In the genomic region with DNA sequence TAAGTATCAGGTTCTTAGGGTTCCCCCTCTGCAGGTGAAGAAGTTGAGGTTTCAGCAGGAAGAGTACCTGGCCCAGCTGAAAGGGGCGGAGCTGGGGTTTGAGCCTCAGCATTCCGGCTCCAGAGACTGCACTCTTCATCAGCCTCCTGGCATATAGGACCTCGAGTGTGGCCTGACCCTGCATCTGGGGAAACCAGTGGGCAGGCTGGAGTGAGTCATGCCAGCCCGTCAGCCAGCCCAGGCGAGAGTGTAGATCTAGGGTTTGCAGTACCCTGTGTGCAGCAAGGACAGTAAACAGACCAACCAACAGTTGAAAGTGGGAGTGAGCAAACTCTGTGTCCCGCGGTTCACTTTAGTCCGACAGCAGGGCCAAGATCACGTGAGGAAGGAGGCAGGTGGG, we compare ENCODE assay signal across 24 cellular contexts. TPM values are rescaled to one million over a fixed set of nuclear protein-coding genes. Genes with fewer than 3 reads are reported as not detected.
A peak's percentile ranks its signal among the peaks of the same experiment; 100 is the strongest.
DNase-seq lines count a peak whose midpoint lies in the region; ATAC-seq, FAIRE-seq and TF ChIP-seq lines count a peak whose summit lies in the region.
"Had no signal": no experiment of that assay in that cellular context is flagged by ENCODE, and none has a peak within 500 bp of the region (broad histone marks: within the 10 kb centered on the region; RNA-seq: fewer than 3 reads in every experiment).

No MANE protein-coding gene starts in this region.

- WGBS in suprapubic skin = 81% methylated on average over 9 of the region's 9 CpGs
- WGBS in heart right ventricle, 2 donors = 91 to 92% methylated on average over 9 of the region's 9 CpGs

- peaks cover 14% of the 10 kb centered on the region for H3K79me2 ChIP-seq in keratinocyte (ENCODE audit: control insufficient read depth, insufficient read depth, low read length)

- DNase-seq in HT1080 (ENCODE audit: low read depth) (peak; percentile 72), amniotic epithelial cell (ENCODE audit: low read depth) (peak; percentile 79), keratinocyte (ENCODE audit: low read depth, low spot score) (no peak), suprapubic skin (ENCODE audit: low spot score in 2 of 2) (no peak), heart right ventricle (no peak), T-cell (no peak), SW 1271 (lab: John Stamatoyannopoulos, UW) (no peak)
- DNase-seq: activated CD4-positive, alpha-beta T cell treated with anti-CD3 and anti-CD28 coated beads for 36 hours; activated effector memory CD4-positive, alpha-beta T cell treated with anti-CD3 and anti-CD28 coated beads, Interleukin-2, amount 50 U/mL, for 16 hours; brain microvascular endothelial cell; C1 segment of cervical spinal cord; colonic mucosa; DND-41; effector memory CD4-positive, alpha-beta T cell; H9; naive B cell; NCI-H1436 treated with DMSO at 0.1 percent for 48 hours; NCI-H510A treated with DMSO at 0.1 percent for 48 hours; stimulated activated CD4-positive, alpha-beta T cell treated with anti-CD3 and anti-CD28 coated beads, Interleukin-4, amount 100 ng/mL, for 1 hour; stimulated activated naive CD4-positive, alpha-beta T cell had no signal

- TF ChIP-seq CTCF in keratinocyte (optimal IDR thresholded peaks at IDR 0.05 in 1 of 3, IDR thresholded peaks at IDR 0.05 in 1 of 3, conservative IDR thresholded peaks at IDR 0.05 in 1 of 3; ENCODE audit: extremely low read depth in 1 of 3, insufficient read depth in 2 of 3, low read length in 3 of 3) = no peak
- TF ChIP-seq CTCF in suprapubic skin (IDR thresholded peaks at IDR 0.05) = no peak
- no peak for TF ChIP-seq CTCF in heart right ventricle (IDR thresholded peaks at IDR 0.05)

- dilution Hi-C loops in keratinocyte (cut with MboI; ENCODE audit: extremely low pct_ligation_motif_present, low sequenced_read_pairs) = no loop called here

- ATAC-seq in activated CD4-positive, CD25-positive, alpha-beta regulatory T cell treated with anti-CD3 and anti-CD28 coated beads, Interleukin-2, amount 50 U/mL, for 24 hours = no peak
- ATAC-seq in heart right ventricle = no peak
- no peak for ATAC-seq in T-cell (replicated peaks in 1 of 4)
- ATAC-seq: activated CD4-positive, alpha-beta T cell treated with anti-CD3 and anti-CD28 coated beads for 36 hours had no signal

- no peaks in the 10 kb centered on the region for H3K27me3 Mint-ChIP-seq in T-cell
- H3K27me3 Mint-ChIP-seq: activated CD4-positive, alpha-beta T cell treated with anti-CD3 and anti-CD28 coated beads for 36 hours had no signal

- CTCF ChIA-PET in T-cell (lab: Charles Lee) = no interaction called here

- no peak for TF ChIP-seq POLR2A in suprapubic skin (IDR thresholded peaks at IDR 0.05)

- no peaks in the 10 kb centered on the region for H3K36me3 Mint-ChIP-seq in T-cell
- H3K36me3 Mint-ChIP-seq: naive B cell had no signal

- H2AFZ ChIP-seq in keratinocyte (ENCODE audit: control insufficient read depth, low read length) = no peak overlapping the region

- POLR2A ChIA-PET in T-cell (lab: Charles Lee) = no interaction called here

- H3K4me1 ChIP-seq in keratinocyte (ENCODE audit: control insufficient read depth, extremely low read depth, insufficient read depth, low read length) = peaks cover 54% of the 10 kb centered on the region
- H3K4me1 ChIP-seq in suprapubic skin = peaks cover 25% of the 10 kb centered on the region
- peaks cover 0 to 12% (median 0%) of the 10 kb centered on the region in 9 donors for H3K4me1 ChIP-seq in heart right ventricle
- H3K4me1 ChIP-seq: colonic mucosa had no signal

- H3K27me3 ChIP-seq in keratinocyte (ENCODE audit: control insufficient read depth, extremely low read depth, insufficient read depth, low read length) = no peaks in the 10 kb centered on the region
- no peaks in the 10 kb centered on the region for H3K27me3 ChIP-seq in suprapubic skin
- H3K27me3 ChIP-seq in heart right ventricle = peaks cover 0 to 9% (median 0%) of the 10 kb centered on the region in 7 donors
- H3K27me3 ChIP-seq: brain microvascular endothelial cell, colonic mucosa had no signal

- peak overlapping the region; percentile 48 for H3K9ac ChIP-seq in keratinocyte (ENCODE audit: control insufficient read depth, extremely low read depth, insufficient read depth, low read length)

- peaks cover 2% of the 10 kb centered on the region for H4K20me1 ChIP-seq in keratinocyte (ENCODE audit: control insufficient read depth, extremely low read depth, insufficient read depth, low read length)

- H3K4me3 ChIP-seq in keratinocyte (ENCODE audit: control insufficient read depth in 2 of 3, extremely low read depth in 1 of 3, insufficient read depth in 2 of 3, low read depth in 1 of 3, low read length in 3 of 3) (no peak overlapping the region), suprapubic skin (no peak overlapping the region), heart right ventricle (no peak overlapping the region)
- H3K4me3 ChIP-seq: colonic mucosa, thoracic aorta had no signal

- H3K27ac Mint-ChIP-seq in T-cell = no peak overlapping the region
- H3K27ac Mint-ChIP-seq: activated CD4-positive, alpha-beta T cell treated with anti-CD3 and anti-CD28 coated beads for 36 hours; T-helper 1 cell treated with Interleukin-12 subunit alpha and Interleukin-12 subunit beta and Interleukin-4 antibody, amounts not matched to agents 30 μg/mL and 1 μg/mL, for 36 hours had no signal

- FAIRE-seq in keratinocyte (lab: Jason Lieb, UNC) = peak; percentile 89
- FAIRE-seq: GM12891 had no signal

- H3K9me3 ChIP-seq in keratinocyte (ENCODE audit: control insufficient read depth, low read depth, low read length) (no peaks in the 10 kb centered on the region), suprapubic skin (no peaks in the 10 kb centered on the region), heart right ventricle (no peaks in the 10 kb centered on the region)
- H3K9me3 ChIP-seq: colonic mucosa, thoracic aorta had no signal

- no peaks in the 10 kb centered on the region for H3K9me3 Mint-ChIP-seq in T-cell
- H3K9me3 Mint-ChIP-seq: H9; naive B cell; T-helper 1 cell treated with Interleukin-12 subunit alpha and Interleukin-12 subunit beta and Interleukin-4 antibody, amounts not matched to agents 30 μg/mL and 1 μg/mL, for 36 hours had no signal

- H3K9me1 ChIP-seq in keratinocyte (ENCODE audit: control insufficient read depth, extremely low read depth, insufficient read depth, low read length) = no peaks in the 10 kb centered on the region

- H3K36me3 ChIP-seq in keratinocyte (ENCODE audit: control insufficient read depth in 2 of 2, extremely low read depth in 1 of 2, insufficient read depth in 2 of 2, low read length in 2 of 2) = peaks cover 34 to 71% of the 10 kb centered on the region in 2 experiments
- peaks cover 21% of the 10 kb centered on the region for H3K36me3 ChIP-seq in suprapubic skin
- H3K36me3 ChIP-seq in heart right ventricle = no peaks in the 10 kb centered on the region
- H3K36me3 ChIP-seq: thoracic aorta had no signal

- intact Hi-C loops in heart right ventricle (cut with DNase I) = no loop called here

- no peak for TF ChIP-seq EP300 in suprapubic skin (IDR thresholded peaks at IDR 0.05)

- H3K4me1 Mint-ChIP-seq in T-cell = peaks cover 0 to 5% (median 5%) of the 10 kb centered on the region in 3 donors

- peak overlapping the region; percentile 33 for H3K4me2 ChIP-seq in keratinocyte (ENCODE audit: control insufficient read depth, extremely low read depth, insufficient read depth, low read depth, low read length)

- H3K27ac ChIP-seq in keratinocyte (ENCODE audit: control insufficient read depth, insufficient read depth, low read length) (peak overlapping the region; percentile 63), suprapubic skin (peak overlapping the region; percentile 53), heart right ventricle (no peak overlapping the region)
- H3K27ac ChIP-seq: brain microvascular endothelial cell, colonic mucosa, thoracic aorta had no signal

- H3K4me3 Mint-ChIP-seq in T-cell = no peak overlapping the region
- H3K4me3 Mint-ChIP-seq: activated CD4-positive, alpha-beta T cell treated with anti-CD3 and anti-CD28 coated beads for 36 hours; H9; naive B cell; T-helper 1 cell treated with Interleukin-12 subunit alpha and Interleukin-12 subunit beta and Interleukin-4 antibody, amounts not matched to agents 30 μg/mL and 1 μg/mL, for 36 hours had no signal

RNA-seq across cellular contexts. Expression of gene MFSD2A, which starts 14.1 kb away (rescaled TPM):
- total RNA-seq in HT1080 (2014; rRNA removed; shearing (Covaris generic)) = 0.19 and 0.37 TPM in 2 replicates
- polyA plus RNA-seq in HT1080 (2015; cell fraction: cytosol; rRNA removed) = 0.09 TPM in 2 replicates
- 0.39 and 0.56 TPM in 2 replicates for polyA plus RNA-seq in HT1080 (2015; cell fraction: nucleus; rRNA removed)
- polyA plus RNA-seq in keratinocyte (50.1 to 62.5 TPM (median 57.0 TPM) in 3 replicates), heart right ventricle (1 to 10 TPM in 1 of 2 donors, under 1 TPM in 1; 0.15 to 5.6 TPM)
- polyA plus RNA-seq in keratinocyte (2011; ENCODE audit: low read depth) = 12.6 TPM
- polyA plus RNA-seq in keratinocyte (2011; cell fraction: cytosol; rRNA removed) = 27.3 and 32.3 TPM in 2 replicates
- polyA plus RNA-seq in keratinocyte (2011; cell fraction: nucleus; rRNA removed) = 199 and 235 TPM in 2 replicates
- 33.2 and 47.8 TPM in 2 replicates for polyA plus RNA-seq in keratinocyte (2012; ENCODE audit: low replicate concordance)
- 59.1 to 118 TPM (median 79.8 TPM) in 3 replicates for polyA minus RNA-seq in keratinocyte
- 25.9 TPM for polyA minus RNA-seq in keratinocyte (2011; cell fraction: cytosol; rRNA and poly(A)+ RNA removed)
- 60.7 and 73.3 TPM in 2 replicates for polyA minus RNA-seq in keratinocyte (2011; cell fraction: nucleus; rRNA and poly(A)+ RNA removed)
- total RNA-seq in suprapubic skin (100 to 1,000 TPM; 169 to 416 (median 303) TPM), heart right ventricle (1 to 10 TPM in 1 of 10 donors, under 1 TPM in 7, not detected in 2; 0.31 to 1.2 (median 0.45) TPM), T-cell (1 to 10 TPM in 4 of 5 donors, under 1 TPM in 1; 0.39 to 3.5 (median 1.4) TPM)

Comparison
In these comparisons a context has a peak if more than half of its experiments do, and no peak if none do; other contexts are left out.
1. DNase-seq: peak in HT1080 (single experiment) and amniotic epithelial cell (single experiment); none in keratinocyte (single experiment), suprapubic skin (0 of 2), heart right ventricle (0 of 2), T-cell (0 of 34) and SW 1271 (0 of 2).
2. H3K27ac ChIP-seq: peak in keratinocyte (single experiment) and suprapubic skin (single experiment); none in heart right ventricle (0 of 10).
3. RNA of gene MFSD2A, which starts 14.1 kb away (total RNA-seq): 169 to 416 TPM in suprapubic skin; 0.39 to 3.5 TPM in T-cell, 0.31 to 1.2 TPM in heart right ventricle and 0.19 to 0.37 TPM in HT1080; every median in the first group is over 10 times any median in the second.